In the genomic region with DNA sequence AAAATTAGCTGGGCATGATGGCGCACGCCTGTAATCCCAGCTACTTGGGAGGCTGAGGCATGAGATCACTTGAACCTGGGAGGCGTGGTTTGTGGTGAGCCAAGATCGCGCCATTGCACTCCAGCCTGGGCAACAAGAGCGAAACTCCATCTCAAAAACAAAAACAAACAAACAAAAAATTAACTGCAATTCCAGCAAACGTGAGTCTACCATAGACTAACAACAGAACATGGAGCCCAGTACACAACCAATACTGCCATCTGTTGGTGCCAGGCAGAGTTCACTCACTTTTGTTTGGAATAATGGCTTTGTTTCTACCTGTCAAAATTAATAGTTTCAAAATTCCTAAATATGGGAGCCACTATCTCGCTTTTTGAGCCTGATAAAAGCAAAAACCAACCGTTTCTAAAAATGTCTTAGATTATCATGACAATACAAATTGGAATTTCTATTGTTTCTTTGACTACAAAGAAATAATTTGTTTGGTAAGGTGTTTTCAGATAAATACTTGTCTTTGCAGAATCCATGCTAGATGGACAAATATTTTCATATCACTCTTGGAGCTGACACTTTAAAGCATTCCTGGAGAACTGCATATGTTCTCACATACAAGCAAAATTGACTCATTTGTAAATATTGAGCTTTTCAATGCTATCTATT, we compare ENCODE assay signal across 8 cellular contexts. TPM values are rescaled to one million over a fixed set of nuclear protein-coding genes. Genes with fewer than 3 reads are reported as not detected.
DNase-seq lines count a peak whose midpoint lies in the region; ATAC-seq, FAIRE-seq and TF ChIP-seq lines count a peak whose summit lies in the region.

No MANE protein-coding gene starts in this region.

- H3K27me3 Mint-ChIP-seq in activated T-helper 17 cell treated with anti-CD3 and anti-CD28 coated beads, Interleukin-2, amount 50 U/mL, for 72 hours = peaks cover 4% of the 10 kb centered on the region

- FAIRE-seq in K562 (lab: Jason Lieb, UNC) = peak; percentile 82
- no peak for FAIRE-seq in GM12892 (lab: Jason Lieb, UNC)

- ATAC-seq in K562 (peak; percentile 67), lower lobe of right lung (peak; percentile 68 to 74)
- ATAC-seq in activated T-helper 17 cell treated with anti-CD3 and anti-CD28 coated beads, Interleukin-2, amount 50 U/mL, for 72 hours (replicated peaks) = no peak

- H3K27me3 ChIP-seq in AG04450 (ENCODE audit: control insufficient read depth, insufficient read depth, low read length) = no peaks in the 10 kb centered on the region
- H3K27me3 ChIP-seq in K562 (ENCODE audit: control insufficient read depth in 2 of 2, insufficient read depth in 2 of 2, low read length in 2 of 2) = no peaks in the 10 kb centered on the region
- no peaks in the 10 kb centered on the region for H3K27me3 ChIP-seq in lower lobe of right lung (ENCODE audit: low read depth)

- H3K4me3 Mint-ChIP-seq in activated T-helper 17 cell treated with anti-CD3 and anti-CD28 coated beads, Interleukin-2, amount 50 U/mL, for 72 hours = no peak overlapping the region

- H3K9me3 Mint-ChIP-seq in activated T-helper 17 cell treated with anti-CD3 and anti-CD28 coated beads, Interleukin-2, amount 50 U/mL, for 72 hours = no peaks in the 10 kb centered on the region

- H3K27ac ChIP-seq in AG04450 (ENCODE audit: low read depth, low read length) (no peak overlapping the region), K562 (ENCODE audit: extremely low read depth, low read depth, low read length) (no peak overlapping the region), lower lobe of right lung (no peak overlapping the region)

- H3K36me3 ChIP-seq in K562 (ENCODE audit: control insufficient read depth, insufficient read depth, low read length) (no peaks in the 10 kb centered on the region), lower lobe of right lung (no peaks in the 10 kb centered on the region)

- H3K9ac ChIP-seq in K562 (ENCODE audit: insufficient read depth in 1 of 2, low read depth in 2 of 2, low read length in 2 of 2) = no peak overlapping the region

- peak; percentile 52 for TF ChIP-seq CTCF in AG04450 (IDR thresholded peaks at IDR 0.05; ENCODE audit: low read depth, low read length)
- TF ChIP-seq CTCF in GM10248 (IDR thresholded peaks at IDR 0.05; ENCODE audit: control extremely low read depth, extremely low read depth, low read depth, missing control alignments) = peak; percentile 32
- TF ChIP-seq CTCF in K562 (IDR thresholded peaks at IDR 0.05 in 2 of 3, conservative IDR thresholded peaks at IDR 0.05 in 1 of 3; ENCODE audit: insufficient read depth in 2 of 3, low read depth in 1 of 3, low read length in 3 of 3) = peak; percentile 57 to 71 (median 59)
- TF ChIP-seq CTCF in lower lobe of right lung (IDR thresholded peaks at IDR 0.05) = peak; percentile 62

- TF ChIP-seq EP300 in K562 (IDR thresholded peaks at IDR 0.05; ENCODE audit: low read length) = no peak

- H3K4me1 ChIP-seq in K562 (replicated peaks in 1 of 2; ENCODE audit: control insufficient read depth in 2 of 2, insufficient read depth in 2 of 2, low read length in 2 of 2) (peaks cover 3 to 7% of the 10 kb centered on the region in 2 experiments; a peak in 1 of 5 replicates), lower lobe of right lung (no peaks in the 10 kb centered on the region)

- H2AFZ ChIP-seq in K562 (ENCODE audit: low read depth, low read length) = no peak overlapping the region

- CTCF ChIA-PET in AG04450 (lab: Charles Lee) (interaction anchor here (0.7 to 1.3 kb wide), 8 partner anchors 12 to 91 kb away, joined by 3 to 7 read pairs (median 4); no protein-coding TSS in a partner anchor), GM10248 (lab: Yijun Ruan, JAX) (interaction anchor here (0.6 to 3.4 kb wide), 13 partner anchors 8 to 103 kb away, joined by 3 to 17 read pairs (median 4); no protein-coding TSS in a partner anchor), K562 (lab: Yijun Ruan, JAX; ENCODE audit: low intra/inter-chr PET ratio) (interaction anchor here (0.6 to 1.4 kb wide), 6 partner anchors 74 to 188 kb away, joined by 3 to 7 read pairs (median 4); no protein-coding TSS in a partner anchor)

- no peaks in the 10 kb centered on the region for H3K4me1 Mint-ChIP-seq in activated T-helper 17 cell treated with anti-CD3 and anti-CD28 coated beads, Interleukin-2, amount 50 U/mL, for 72 hours

- H3K9me1 ChIP-seq in K562 (ENCODE audit: control insufficient read depth, insufficient read depth, low read length) = no peaks in the 10 kb centered on the region

- no peaks in the 10 kb centered on the region for H3K9me3 ChIP-seq in AG04450 (ENCODE audit: control insufficient read depth, insufficient read depth, low read length)
- H3K9me3 ChIP-seq in K562 (replicated peaks; ENCODE audit: control insufficient read depth, insufficient read depth, low read depth, low read length) = no peaks in the 10 kb centered on the region
- no peaks in the 10 kb centered on the region for H3K9me3 ChIP-seq in lower lobe of right lung

- DNase-seq in AG04450 (ENCODE audit: low read depth, low spot score) = no peak
- DNase-seq in GM10248 (ENCODE audit: extremely low spot score) = peak; percentile 35
- peak; percentile 41 for DNase-seq in NCI-H460 (ENCODE audit: extremely low read depth, low read depth)
- peak in 1 of 4 experiments; percentile 31 for DNase-seq in K562 (ENCODE audit: extremely low read depth in 1 of 4, low spot score in 3 of 4)
- no peak for DNase-seq in lower lobe of right lung
- no peak for DNase-seq in cortex of kidney (lab: John Stamatoyannopoulos, UW)
- DNase-seq in GM12892 (ENCODE audit: insufficient read length) = no peak

- H3K79me2 ChIP-seq in K562 (ENCODE audit: control insufficient read depth, insufficient read depth, low read length) = no peaks in the 10 kb centered on the region

- H3K27ac Mint-ChIP-seq in activated T-helper 17 cell treated with anti-CD3 and anti-CD28 coated beads, Interleukin-2, amount 50 U/mL, for 72 hours = no peak overlapping the region

- 37% methylated on average over 6 of the region's 9 CpGs for WGBS in K562 (ENCODE audit: insufficient coverage, low coverage, missing lambda C conversion rate)

- no peaks in the 10 kb centered on the region for H4K20me1 ChIP-seq in K562 (replicated peaks; ENCODE audit: control insufficient read depth, insufficient read depth, low read length)

- H3K36me3 Mint-ChIP-seq in activated T-helper 17 cell treated with anti-CD3 and anti-CD28 coated beads, Interleukin-2, amount 50 U/mL, for 72 hours (ENCODE audit: low read depth) = no peaks in the 10 kb centered on the region

- no peak for TF ChIP-seq POLR2A in K562 (conservative IDR thresholded peaks at IDR 0.05)
- no peak for TF ChIP-seq POLR2A in GM12892 (IDR thresholded peaks at IDR 0.05; ENCODE audit: low read depth, low read length)

- intact Hi-C loops in K562 (cut with micrococcal nuclease) = loop anchor here (1.0 kb wide), 2 partner anchors 73 to 89 kb away; no protein-coding TSS in a partner anchor
- intact Hi-C loops in lower lobe of right lung (cut with DNase I) = loop anchor here (5.0 kb wide), 1 partner anchor 88 kb away; no protein-coding TSS in a partner anchor

- POLR2A ChIA-PET in AG04450 (lab: Yijun Ruan, JAX) (no interaction called here), GM10248 (lab: Yijun Ruan, JAX) (no interaction called here), K562 (lab: Yijun Ruan, JAX) (interaction anchor here (0.7 to 1.6 kb wide), 3 partner anchors 13 to 72 kb away, joined by 3 to 5 read pairs (median 3); no protein-coding TSS in a partner anchor)

- peak; percentile 65 to 75 for TF ChIP-seq RAD21 in K562 (CRISPR knock-in tag; conservative IDR thresholded peaks at IDR 0.05 in 1 of 2, IDR thresholded peaks at IDR 0.05 in 1 of 2)

- H3K4me3 ChIP-seq in AG04450 (ENCODE audit: low read depth, low read length) (no peak overlapping the region), K562 (no peak overlapping the region), lower lobe of right lung (no peak overlapping the region)

- no TSS peak for BruUV-seq in K562 (replicated peaks; lab: Mats Ljungman, UMichigan)

- H3K4me2 ChIP-seq in K562 (ENCODE audit: insufficient read depth, low read length) = no peak overlapping the region

- in situ Hi-C loops in K562 (cut with MboI) = no loop called here

RNA-seq across cellular contexts. Expression of gene GPR176, which starts 45.0 kb away (rescaled TPM):
- 83.9 and 116 TPM in 2 replicates for polyA plus RNA-seq in AG04450 (2011; rRNA removed)
- 212 and 329 TPM in 2 replicates for polyA minus RNA-seq in AG04450 (2011; rRNA and poly(A)+ RNA removed)
- total RNA-seq in NCI-H460 (2014; rRNA removed; shearing (Covaris generic)) = 0.84 and 1.0 TPM in 2 replicates
- 1.1 and 1.7 TPM in 2 replicates for polyA plus RNA-seq in NCI-H460 (2014; cell fraction: nucleus; rRNA removed)
- total RNA-seq in K562 (2011; cell fraction: chromatin; rRNA removed; ENCODE audit: low replicate concordance) = 0.44 and 0.67 TPM in 2 replicates
- total RNA-seq in K562 (2011; cell fraction: nucleolus; rRNA removed) = 0.66 and 1.0 TPM in 2 replicates
- 0.61 and 0.66 TPM in 2 replicates for total RNA-seq in K562 (2011; cell fraction: nucleoplasm; rRNA removed)
- 1.1 and 1.8 TPM in 2 replicates for total RNA-seq in K562 (2014; rRNA removed)
- 0.76 and 0.86 TPM in 2 replicates for total RNA-seq in K562 (2014; rRNA removed; fragmentation: Illumina TruSeq; extraction: Trizol)
- 0.98 and 1.0 TPM in 2 replicates for total RNA-seq in K562 (2015; rRNA removed; fragmentation: Illumina TruSeq; extraction: Trizol)
- total RNA-seq in K562 (2021) = 1.0 and 1.2 TPM in 2 replicates
- polyA plus RNA-seq in K562 (2011; rRNA removed) = 0.03 and 0.24 TPM in 2 replicates
- 0.07 and 0.40 TPM in 2 replicates for polyA plus RNA-seq in K562 (2011; cell fraction: cytosol; rRNA removed)
- polyA plus RNA-seq in K562 (2011; cell fraction: nucleus; rRNA removed) = 0.06 and 0.59 TPM in 2 replicates
- polyA plus RNA-seq in K562 (2012) = 0.82 and 2.1 TPM in 2 replicates
- 0.73 and 0.74 TPM in 2 replicates for polyA plus RNA-seq in K562 (2014; fragmentation: Illumina TruSeq; extraction: Trizol)
- under 1 TPM; 0.24 to 0.34 TPM for polyA plus RNA-seq in K562 (2014; fragmentation: Nextera tagmentation; extraction: Ambion mirVana)
- 0.81 and 0.94 TPM in 2 replicates for polyA plus RNA-seq in K562 (2014; rRNA removed)
- 0.18 and 0.36 TPM in 2 replicates for polyA minus RNA-seq in K562 (2011; rRNA and poly(A)+ RNA removed)
- not detected in 2 replicates for polyA minus RNA-seq in K562 (2011; cell fraction: cytosol; rRNA and poly(A)+ RNA removed)
- polyA minus RNA-seq in K562 (2011; cell fraction: nucleus; rRNA and poly(A)+ RNA removed) = 0.33 TPM in 1 of 2 replicates, not detected in the other
- 2.4 TPM for total RNA-seq in lower lobe of right lung
- under 1 TPM; 0.09 to 0.24 TPM for total RNA-seq in activated T-helper 17 cell treated with anti-CD3 and anti-CD28 coated beads, Interleukin-2, amount 50 U/mL, for 72 hours
- polyA plus RNA-seq in GM12892 (2012; ENCODE audit: missing spikeins) = 0.55 TPM

RNA-seq across cellular contexts. Expression of gene EIF2AK4, which starts 58.9 kb away (rescaled TPM):
- polyA plus RNA-seq in AG04450 (2011; rRNA removed) (83.9 and 96.9 TPM in 2 replicates), K562 (2011; rRNA removed) (35.9 and 36.1 TPM in 2 replicates), K562 (2014; fragmentation: Illumina TruSeq; extraction: Trizol) (30.5 and 37.3 TPM in 2 replicates), K562 (2014; fragmentation: Nextera tagmentation; extraction: Ambion mirVana) (10 to 100 TPM; 15.9 to 23.1 TPM), K562 (2014; rRNA removed) (28.5 and 29.9 TPM in 2 replicates)
- 111 and 117 TPM in 2 replicates for polyA minus RNA-seq in AG04450 (2011; rRNA and poly(A)+ RNA removed)
- total RNA-seq in NCI-H460 (2014; rRNA removed; shearing (Covaris generic)) = 45.9 and 54.9 TPM in 2 replicates
- polyA plus RNA-seq in NCI-H460 (2014; cell fraction: nucleus; rRNA removed) = 24.4 and 38.9 TPM in 2 replicates
- 36.6 and 64.0 TPM in 2 replicates for total RNA-seq in K562 (2011; cell fraction: chromatin; rRNA removed; ENCODE audit: low replicate concordance)
- 19.7 and 27.4 TPM in 2 replicates for total RNA-seq in K562 (2011; cell fraction: nucleolus; rRNA removed)
- 32.8 and 57.2 TPM in 2 replicates for total RNA-seq in K562 (2011; cell fraction: nucleoplasm; rRNA removed)
- total RNA-seq in K562 (2014; rRNA removed) (24.7 and 32.2 TPM in 2 replicates), K562 (2014; rRNA removed; fragmentation: Illumina TruSeq; extraction: Trizol) (32.9 and 34.8 TPM in 2 replicates), K562 (2015; rRNA removed; fragmentation: Illumina TruSeq; extraction: Trizol) (34.8 and 35.2 TPM in 2 replicates), K562 (2021) (28.2 and 28.7 TPM in 2 replicates), lower lobe of right lung (36.0 TPM)
- 24.3 and 31.5 TPM in 2 replicates for polyA plus RNA-seq in K562 (2011; cell fraction: cytosol; rRNA removed)
- polyA plus RNA-seq in K562 (2011; cell fraction: nucleus; rRNA removed) = 13.4 and 15.1 TPM in 2 replicates
- polyA plus RNA-seq in K562 (2012) = 21.9 and 32.3 TPM in 2 replicates
- 56.9 and 64.1 TPM in 2 replicates for polyA minus RNA-seq in K562 (2011; rRNA and poly(A)+ RNA removed)
- polyA minus RNA-seq in K562 (2011; cell fraction: cytosol; rRNA and poly(A)+ RNA removed) = 21.5 and 25.9 TPM in 2 replicates
- 20.3 and 41.9 TPM in 2 replicates for polyA minus RNA-seq in K562 (2011; cell fraction: nucleus; rRNA and poly(A)+ RNA removed)
- total RNA-seq in activated T-helper 17 cell treated with anti-CD3 and anti-CD28 coated beads, Interleukin-2, amount 50 U/mL, for 72 hours = 10 to 100 TPM; 25.9 to 34.1 TPM
- polyA plus RNA-seq in GM12892 (2012; ENCODE audit: missing spikeins) = 31.0 TPM

Comparison
In these comparisons a context has a peak if more than half of its experiments do, and no peak if none do; other contexts are left out.
1. DNase-seq: peak in GM10248 (single experiment) and NCI-H460 (single experiment); none in AG04450 (single experiment), lower lobe of right lung (single experiment), cortex of kidney (single experiment) and GM12892 (single experiment).
2. Peak in every context shown above with its lines, with median percentiles within 50 percentile points of each other: CTCF ChIP-seq.